9 cellular contexts compared by ENCODE assay signal in the genomic region with DNA sequence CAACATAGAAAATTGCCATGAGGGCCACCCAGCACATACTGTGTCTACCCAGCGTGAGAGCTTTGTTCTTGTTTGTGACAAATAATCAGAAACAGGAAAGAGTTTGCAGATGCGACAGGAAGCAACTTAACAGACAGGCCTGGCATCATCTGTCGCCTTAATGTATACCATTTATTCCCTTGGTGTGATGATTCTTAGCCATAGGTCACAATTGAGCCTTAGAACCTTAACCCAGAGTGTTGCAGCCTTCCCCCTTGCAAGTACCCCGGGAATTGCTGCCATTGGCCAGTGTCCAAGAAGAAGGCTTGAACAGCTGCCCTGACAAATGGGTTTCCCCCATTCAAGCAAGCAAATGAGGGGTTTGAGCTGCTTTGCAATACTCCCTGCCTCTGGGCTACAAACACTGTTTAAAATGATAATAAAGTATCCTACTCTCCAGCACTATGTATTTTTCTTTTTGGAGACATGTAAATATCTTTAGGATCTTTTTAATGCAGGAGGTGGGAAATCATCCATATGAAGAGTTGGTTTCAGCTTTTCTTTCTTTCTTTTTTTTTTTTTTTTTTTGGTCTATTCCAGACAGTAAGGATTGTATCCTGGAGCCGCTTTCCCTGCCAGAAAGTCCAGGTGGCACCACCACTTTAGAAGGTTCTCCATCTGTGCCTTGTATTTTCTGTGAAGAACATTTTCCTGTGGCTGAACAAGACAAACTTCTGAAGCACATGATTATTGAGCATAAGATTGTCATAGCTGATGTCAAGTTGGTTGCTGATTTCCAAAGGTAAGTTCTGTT.
A peak's percentile ranks its signal among the peaks of the same experiment; 100 is the strongest.
DNase-seq lines count a peak whose midpoint lies in the region; ATAC-seq and TF ChIP-seq lines count a peak whose summit lies in the region.
"Had no signal": no experiment of that assay in that cellular context is flagged by ENCODE, and none has a peak within 500 bp of the region (broad histone marks: within the 10 kb centered on the region; RNA-seq: fewer than 3 reads in every experiment).

No MANE protein-coding gene starts in this region.

- H3K36me3 ChIP-seq in brain microvascular endothelial cell (replicated peaks), result no peaks in the 10 kb centered on the region

- H3K27ac ChIP-seq in brain microvascular endothelial cell, result no peak overlapping the region

- in situ Hi-C loops in brain microvascular endothelial cell (cut with HindIII; ENCODE audit: low pct_ligation_motif_present, low sequenced_read_pairs), result no loop called here

- peaks cover 27% of the 10 kb centered on the region for H3K4me1 Mint-ChIP-seq in stimulated activated effector memory CD8-positive, alpha-beta T cell treated with anti-CD3 and anti-CD28 coated beads, Interleukin-12 subunit alpha, Interleukin-12 subunit beta, amount 100 ng/mL, for 72 hours

- no peak for TF ChIP-seq CTCF in brain microvascular endothelial cell (IDR thresholded peaks at IDR 0.05; ENCODE audit: low read depth, low read length, missing control alignments)

- DNase-seq in NCI-H2029 treated with DMSO at 0.1 percent for 48 hours (lab: John Stamatoyannopoulos, UW) (peak; percentile 42), NCI-H2029 (lab: John Stamatoyannopoulos, UW) (no peak), NCI-H446 (lab: John Stamatoyannopoulos, UW) (peak; percentile 75 to 91), NOMO-1 (lab: John Stamatoyannopoulos, UW; ENCODE audit: unreplicated experiment in 2 of 2) (no peak), brain microvascular endothelial cell (no peak)
- DNase-seq in stimulated activated effector memory CD8-positive, alpha-beta T cell treated with anti-CD3 and anti-CD28 coated beads, Interleukin-12 subunit alpha, Interleukin-12 subunit beta, amount 100 ng/mL, for 72 hours (ENCODE audit: low spot score in 2 of 2), result no peak
- DNase-seq in activated naive CD4-positive, alpha-beta T cell treated with anti-CD3 and anti-CD28 coated beads, Interleukin-2, amount 50 U/mL, for 16 hours, result no peak

- no peak overlapping the region for H3K4me3 ChIP-seq in brain microvascular endothelial cell (ENCODE audit: low read depth, low read length)

- peak; percentile 67 for ATAC-seq in HG03045 (IDR thresholded peaks at IDR 0.05; ENCODE audit: unreplicated experiment)
- ATAC-seq in stimulated activated effector memory CD8-positive, alpha-beta T cell treated with anti-CD3 and anti-CD28 coated beads, Interleukin-12 subunit alpha, Interleukin-12 subunit beta, amount 100 ng/mL, for 72 hours, result peak; percentile 71

- peaks cover 13% of the 10 kb centered on the region for H3K36me3 Mint-ChIP-seq in stimulated activated effector memory CD8-positive, alpha-beta T cell treated with anti-CD3 and anti-CD28 coated beads, Interleukin-12 subunit alpha, Interleukin-12 subunit beta, amount 100 ng/mL, for 72 hours

- H3K9me3 Mint-ChIP-seq in stimulated activated effector memory CD8-positive, alpha-beta T cell treated with anti-CD3 and anti-CD28 coated beads, Interleukin-12 subunit alpha, Interleukin-12 subunit beta, amount 100 ng/mL, for 72 hours, result no peaks in the 10 kb centered on the region
- H3K9me3 Mint-ChIP-seq: memory B cell had no signal

- H3K27ac Mint-ChIP-seq in stimulated activated effector memory CD8-positive, alpha-beta T cell treated with anti-CD3 and anti-CD28 coated beads, Interleukin-12 subunit alpha, Interleukin-12 subunit beta, amount 100 ng/mL, for 72 hours, result peak overlapping the region; percentile 30
- H3K27ac Mint-ChIP-seq: memory B cell had no signal

- H3K27me3 ChIP-seq in brain microvascular endothelial cell (replicated peaks), result no peaks in the 10 kb centered on the region

- H3K4me3 Mint-ChIP-seq in stimulated activated effector memory CD8-positive, alpha-beta T cell treated with anti-CD3 and anti-CD28 coated beads, Interleukin-12 subunit alpha, Interleukin-12 subunit beta, amount 100 ng/mL, for 72 hours, result no peak overlapping the region
- H3K4me3 Mint-ChIP-seq: memory B cell had no signal

Comparison
In these comparisons a context has a peak if more than half of its experiments do, and no peak if none do; other contexts are left out.
1. DNase-seq: peak in NCI-H2029 treated with DMSO at 0.1 percent for 48 hours (single experiment) and NCI-H446 (2 of 2); none in NCI-H2029 (single experiment), stimulated activated effector memory CD8-positive, alpha-beta T cell treated with anti-CD3 and anti-CD28 coated beads, Interleukin-12 subunit alpha, Interleukin-12 subunit beta, amount 100 ng/mL, for 72 hours (0 of 2), NOMO-1 (0 of 2), brain microvascular endothelial cell (single experiment) and activated naive CD4-positive, alpha-beta T cell treated with anti-CD3 and anti-CD28 coated beads, Interleukin-2, amount 50 U/mL, for 16 hours (single experiment).